28 cellular contexts compared by ENCODE assay signal in genomic region chr19:54380897-54381296, GRCh38. TPM values are rescaled to one million over a fixed set of nuclear protein-coding genes. Genes with fewer than 3 reads are reported as not detected.
"Had no signal": no experiment of that assay in that cellular context is flagged by ENCODE, and none has a peak within 500 bp of the region (broad histone marks: within the 10 kb centered on the region; RNA-seq: fewer than 3 reads in every experiment).

No MANE protein-coding gene starts in this region.

- H3K4me3 Mint-ChIP-seq: activated CD4-positive, alpha-beta memory T cell treated with anti-CD3 and anti-CD28 coated beads for 36 hours; activated CD4-positive, alpha-beta T cell treated with anti-CD3 and anti-CD28 coated beads, Interleukin-2, amount 10 ng/mL, durations not matched to agents 7 days and 5 days; activated naive CD4-positive, alpha-beta T cell treated with anti-CD3 and anti-CD28 coated beads for 36 hours; activated naive CD8-positive, alpha-beta T cell treated with anti-CD3 and anti-CD28 coated beads, Interleukin-2, amount 10 ng/mL, durations not matched to agents 7 days and 5 days; activated T-cell treated with anti-CD3 and anti-CD28 coated beads, Interleukin-2, amount 50 U/mL, for 4 hours; T-cell; T-helper 2 cell treated with Interferon-gamma antibody and Interleukin-4, amounts not matched to agents 5 μg/mL and 100 μg/mL, for 36 hours had no signal

- H3K27ac Mint-ChIP-seq: activated CD4-positive, alpha-beta memory T cell treated with anti-CD3 and anti-CD28 coated beads for 36 hours; activated CD4-positive, alpha-beta T cell treated with anti-CD3 and anti-CD28 coated beads, Interleukin-2, amount 10 ng/mL, durations not matched to agents 7 days and 5 days; activated naive CD4-positive, alpha-beta T cell treated with anti-CD3 and anti-CD28 coated beads for 36 hours; activated naive CD8-positive, alpha-beta T cell treated with anti-CD3 and anti-CD28 coated beads, Interleukin-2, amount 10 ng/mL, durations not matched to agents 7 days and 5 days; T-cell; T-helper 2 cell treated with Interferon-gamma antibody and Interleukin-4, amounts not matched to agents 5 μg/mL and 100 μg/mL, for 36 hours had no signal

- H3K36me3 ChIP-seq: breast epithelium had no signal

- H3K9me3 Mint-ChIP-seq: T-cell had no signal

- H3K27ac ChIP-seq: breast epithelium, SK-N-MC had no signal

- DNase-seq: activated CD4-positive, alpha-beta memory T cell treated with anti-CD3 and anti-CD28 coated beads for 36 hours; activated CD4-positive, alpha-beta T cell treated with anti-CD3 and anti-CD28 coated beads, Interleukin-2, amount 10 ng/mL, durations not matched to agents 7 days and 5 days; activated CD4-positive, CD25-positive, alpha-beta regulatory T cell treated with anti-CD3 and anti-CD28 coated beads, Interleukin-2, amount 50 U/mL, for 72 hours; activated CD8-positive, alpha-beta memory T cell treated with anti-CD3 and anti-CD28 coated beads for 24 hours; activated effector memory CD4-positive, alpha-beta T cell treated with anti-CD3 and anti-CD28 coated beads, Interleukin-2, amount 50 U/mL, for 16 hours; activated naive CD4-positive, alpha-beta T cell treated with anti-CD3 and anti-CD28 coated beads for 36 hours; activated naive CD8-positive, alpha-beta T cell treated with anti-CD3 and anti-CD28 coated beads, Interleukin-2, amount 10 ng/mL, durations not matched to agents 7 days and 5 days; activated T-cell treated with anti-CD3 and anti-CD28 coated beads, Interleukin-2, amount 50 U/mL, for 4 hours; aorta; central memory CD4-positive, alpha-beta T cell; Karpas-422; MM.1S; NCI-H1105 treated with DMSO at 0.1 percent for 48 hours; NCI-H1436 treated with DMSO at 0.1 percent for 48 hours; NCI-H187; NCI-H2081; NCI-H510A treated with DMSO at 0.1 percent for 48 hours; NCI-H69; NK-92 treated with Interleukin-12 subunit alpha and Interleukin-12 subunit beta, amount 100 ng/mL, for 24 hours; OCI-M1; RPMI8226; T-cell had no signal

- H3K27me3 Mint-ChIP-seq: T-cell had no signal

- H3K4me3 ChIP-seq: breast epithelium, SK-N-MC had no signal

- H3K4me1 ChIP-seq: breast epithelium had no signal

- ATAC-seq: activated T-cell treated with anti-CD3 and anti-CD28 coated beads, Interleukin-2, amount 50 U/mL, for 4 hours; Panc1; Right ventricle myocardium inferior; T-cell had no signal

- H3K36me3 Mint-ChIP-seq: activated CD4-positive, alpha-beta memory T cell treated with anti-CD3 and anti-CD28 coated beads for 36 hours; T-cell had no signal

- H3K9me3 ChIP-seq: breast epithelium had no signal

RNA-seq across cellular contexts. Expression of gene LAIR1, which starts 16.2 kb away (rescaled TPM):
- total RNA-seq: chondrocyte had no signal

RNA-seq across cellular contexts. Expression of gene TTYH1, which starts 34.4 kb away (rescaled TPM):
- total RNA-seq: activated CD4-positive, alpha-beta memory T cell treated with anti-CD3 and anti-CD28 coated beads for 36 hours; activated naive CD4-positive, alpha-beta T cell treated with anti-CD3 and anti-CD28 coated beads for 36 hours; chondrocyte had no signal

RNA-seq across cellular contexts. Expression of gene LILRA4, which starts 41.9 kb away (rescaled TPM):
- total RNA-seq: activated CD4-positive, alpha-beta memory T cell treated with anti-CD3 and anti-CD28 coated beads for 36 hours; activated CD4-positive, alpha-beta T cell treated with anti-CD3 and anti-CD28 coated beads, Interleukin-2, amount 10 ng/mL, durations not matched to agents 7 days and 5 days; activated naive CD4-positive, alpha-beta T cell treated with anti-CD3 and anti-CD28 coated beads for 36 hours; activated naive CD8-positive, alpha-beta T cell treated with anti-CD3 and anti-CD28 coated beads, Interleukin-2, amount 10 ng/mL, durations not matched to agents 7 days and 5 days; activated T-cell treated with anti-CD3 and anti-CD28 coated beads, Interleukin-2, amount 50 U/mL, for 4 hours; aorta; chondrocyte; Right ventricle myocardium inferior had no signal
- polyA plus RNA-seq: aorta had no signal
